19 cellular contexts compared by ENCODE assay signal in the genomic region with DNA sequence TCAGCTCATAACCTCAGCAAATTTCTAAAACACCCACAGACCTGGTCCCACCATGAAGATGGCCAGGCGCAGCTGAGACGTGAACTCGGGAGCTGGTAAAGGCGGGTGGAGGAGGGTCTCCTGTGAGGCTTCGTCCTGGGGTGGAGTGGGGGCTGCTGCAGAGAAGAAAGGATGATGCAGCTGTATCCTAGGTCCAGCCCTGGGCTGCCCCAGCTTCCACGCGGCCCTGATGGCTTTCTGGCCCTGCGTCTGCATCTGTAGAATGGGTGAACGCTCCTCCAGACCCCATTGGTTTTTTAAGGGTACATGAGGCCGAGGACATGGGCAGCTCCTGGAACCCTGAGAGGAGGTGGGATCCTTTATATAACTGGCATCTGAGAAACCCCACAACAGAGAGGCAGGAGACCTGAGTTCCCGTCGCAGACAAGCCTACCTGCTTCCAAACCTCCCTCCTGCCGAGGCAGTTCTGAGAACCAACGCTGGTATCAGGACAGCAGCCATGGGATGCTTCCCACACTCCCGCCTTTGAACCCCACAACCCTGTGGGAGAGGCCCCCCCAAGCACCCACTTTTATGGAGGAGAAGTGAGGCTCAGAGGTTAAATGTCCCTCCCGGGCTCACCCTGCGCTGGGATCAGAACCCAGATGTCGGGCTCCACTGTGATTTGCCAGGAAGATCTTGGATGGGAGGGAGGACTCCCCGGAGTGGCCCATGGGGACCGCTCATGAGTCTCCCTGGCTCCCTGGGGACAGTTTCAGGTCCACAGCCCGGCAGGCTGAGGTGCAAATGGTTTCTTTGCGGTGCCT. TPM values are rescaled to one million over a fixed set of nuclear protein-coding genes. Genes with fewer than 3 reads are reported as not detected.
DNase-seq lines count a peak whose midpoint lies in the region; ATAC-seq, FAIRE-seq and TF ChIP-seq lines count a peak whose summit lies in the region.
"Had no signal": no experiment of that assay in that cellular context is flagged by ENCODE, and none has a peak within 500 bp of the region (broad histone marks: within the 10 kb centered on the region; RNA-seq: fewer than 3 reads in every experiment).

No MANE protein-coding gene starts in this region.

- H3K4me1 ChIP-seq in H9 (ENCODE audit: insufficient read depth, low read length), result no peaks in the 10 kb centered on the region
- H3K4me1 ChIP-seq in HepG2 (ENCODE audit: insufficient read depth, low read length), result no peaks in the 10 kb centered on the region
- H3K4me1 ChIP-seq in upper lobe of left lung, result no peaks in the 10 kb centered on the region

- ATAC-seq in HepG2 (no peak), upper lobe of left lung (ENCODE audit: low FRiP score in 2 of 2) (no peak)

- no peak overlapping the region for H3K4me3 ChIP-seq in HepG2 (replicated peaks in 1 of 3; ENCODE audit: insufficient read depth in 1 of 3, low read depth in 2 of 3, low read length in 3 of 3)
- H3K4me3 ChIP-seq in upper lobe of left lung, result no peak overlapping the region
- H3K4me3 ChIP-seq: MG63 had no signal

- peaks cover 12 to 14% of the 10 kb centered on the region in 2 experiments for H3K9me3 Mint-ChIP-seq in H9
- no peaks in the 10 kb centered on the region for H3K9me3 Mint-ChIP-seq in activated T-helper 2 cell treated with anti-CD3 and anti-CD28 coated beads, Interferon-gamma antibody, Interleukin-2, Interleukin-4, amounts not matched to agents 10 μg/mL and 5 μg/mL and 100 μg/mL, durations not matched to agents 14 hours and 24 hours and 36 hours

- H3K56ac ChIP-seq in H9 (ENCODE audit: insufficient read length, low read depth, low read length), result no peak overlapping the region

- no peak overlapping the region for H2BK12ac ChIP-seq in H9 (ENCODE audit: insufficient read length, low read depth, low read length)

- no peaks in the 10 kb centered on the region for H3K36me3 ChIP-seq in HepG2 (replicated peaks in 1 of 2; ENCODE audit: control insufficient read depth in 1 of 2, insufficient read depth in 2 of 2, low read length in 2 of 2)
- no peaks in the 10 kb centered on the region for H3K36me3 ChIP-seq in upper lobe of left lung
- H3K36me3 ChIP-seq: MG63 had no signal

- no peak overlapping the region for H3K4me3 Mint-ChIP-seq in H9
- H3K4me3 Mint-ChIP-seq in activated T-helper 2 cell treated with anti-CD3 and anti-CD28 coated beads, Interferon-gamma antibody, Interleukin-2, Interleukin-4, amounts not matched to agents 10 μg/mL and 5 μg/mL and 100 μg/mL, durations not matched to agents 14 hours and 24 hours and 36 hours (ENCODE audit: low read depth), result no peak overlapping the region
- H3K4me3 Mint-ChIP-seq: CD4-positive, CD25-positive, alpha-beta regulatory T cell had no signal

- H3K27ac ChIP-seq in H9 (ENCODE audit: insufficient read length, low read depth, low read length) (no peak overlapping the region), HepG2 (ENCODE audit: extremely low read length, insufficient read depth, low read length) (no peak overlapping the region), upper lobe of left lung (no peak overlapping the region)

- H3K27me3 ChIP-seq in H9 (ENCODE audit: insufficient read depth, low read length) (no peaks in the 10 kb centered on the region), HepG2 (ENCODE audit: control insufficient read depth in 1 of 2, insufficient read depth in 2 of 2, low read length in 2 of 2) (peaks cover 13 to 30% of the 10 kb centered on the region in 2 experiments; a peak in 4 of 5 replicates), upper lobe of left lung (no peaks in the 10 kb centered on the region)
- H3K27me3 ChIP-seq: MG63 had no signal

- no peak overlapping the region for H3K23ac ChIP-seq in H9 (ENCODE audit: insufficient read length, low read depth, low read length)

- no TSS peak for BruUV-seq in HepG2 (replicated peaks; lab: Mats Ljungman, UMichigan)

- no peak overlapping the region for H4K91ac ChIP-seq in H9 (ENCODE audit: insufficient read length, low read depth, low read length)

- no peak overlapping the region for H2BK15ac ChIP-seq in H9 (ENCODE audit: low read depth, low read length)

- H3K9ac ChIP-seq in H9 (ENCODE audit: extremely low read depth, insufficient read length, low read length) (no peak overlapping the region), HepG2 (ENCODE audit: insufficient read depth, low read depth, low read length) (no peak overlapping the region)

- H4K20me1 ChIP-seq in H9 (ENCODE audit: control insufficient read depth, insufficient read depth, insufficient read length), result no peaks in the 10 kb centered on the region
- H4K20me1 ChIP-seq in HepG2 (ENCODE audit: insufficient read depth, low read length), result no peaks in the 10 kb centered on the region

- CTCF ChIA-PET in HepG2 (lab: Yijun Ruan, JAX; ENCODE audit: low intra/inter-chr PET ratio, low total read pairs), result no interaction called here

- H3K14ac ChIP-seq in H9 (ENCODE audit: insufficient read depth, low read length), result no peak overlapping the region

- no peak for TF ChIP-seq CTCF in H9 (conservative IDR thresholded peaks at IDR 0.05)
- no peak for TF ChIP-seq CTCF in HepG2 (CRISPR knock-in tag; IDR thresholded peaks at IDR 0.05)
- no peak for TF ChIP-seq CTCF in upper lobe of left lung (IDR thresholded peaks at IDR 0.05)

- no peak overlapping the region for H3K4ac ChIP-seq in H9 (ENCODE audit: low read depth, low read length)

- TF ChIP-seq POLR2A in HepG2 (IDR thresholded peaks at IDR 0.05; ENCODE audit: insufficient read depth in 1 of 2, low read depth in 2 of 2, low read length in 2 of 2) (no peak), upper lobe of left lung (IDR thresholded peaks at IDR 0.05) (no peak)

- in situ Hi-C loops in HepG2 (cut with HindIII; ENCODE audit: extremely low pct_ligation_motif_present, low pct_unique_long_range_greater_than_20kb), result no loop called here

- intact Hi-C loops in HepG2 (cut with micrococcal nuclease; ENCODE audit: unreplicated experiment) (no loop called here), posterior vena cava (cut with DNase I) (no loop called here)
- intact Hi-C loops in activated T-helper 2 cell treated with anti-CD3 and anti-CD28 coated beads, Interferon-gamma antibody, Interleukin-2, Interleukin-4, amounts not matched to agents 10 μg/mL and 5 μg/mL and 100 μg/mL, durations not matched to agents 14 hours and 24 hours and 36 hours (cut with micrococcal nuclease), result no loop called here

- H3K36me3 Mint-ChIP-seq in H9 (ENCODE audit: insufficient read depth in 1 of 3, low read depth in 3 of 3), result peaks cover 3 to 13% (median 6%) of the 10 kb centered on the region in 3 experiments; a peak in 6 of 7 replicates
- H3K36me3 Mint-ChIP-seq in activated T-helper 2 cell treated with anti-CD3 and anti-CD28 coated beads, Interferon-gamma antibody, Interleukin-2, Interleukin-4, amounts not matched to agents 10 μg/mL and 5 μg/mL and 100 μg/mL, durations not matched to agents 14 hours and 24 hours and 36 hours (ENCODE audit: low read depth), result no peaks in the 10 kb centered on the region
- H3K36me3 Mint-ChIP-seq: CD4-positive, CD25-positive, alpha-beta regulatory T cell had no signal

- no peaks in the 10 kb centered on the region for H3K79me2 ChIP-seq in H9 (ENCODE audit: insufficient read depth, low read length)
- H3K79me2 ChIP-seq in HepG2 (ENCODE audit: insufficient read depth, low read length), result no peaks in the 10 kb centered on the region

- no peak overlapping the region for H2AK5ac ChIP-seq in H9 (ENCODE audit: insufficient read length, low read length)

- no peak for FAIRE-seq in HepG2 (lab: Jason Lieb, UNC)
- FAIRE-seq: D721Med, H1 had no signal

- no peaks in the 10 kb centered on the region for H3K79me1 ChIP-seq in H9 (ENCODE audit: insufficient read depth, low read depth, low read length, poor library complexity, severe bottlenecking)

- DNase-seq in D341Med (ENCODE audit: low spot score), result peak; percentile 16
- peak; percentile 19 for DNase-seq in H9
- no peak for DNase-seq in HepG2 (ENCODE audit: low spot score)
- DNase-seq in posterior vena cava (ENCODE audit: low spot score), result peak; percentile 66
- no peak for DNase-seq in upper lobe of left lung
- DNase-seq in stimulated activated CD4-positive, alpha-beta T cell treated with anti-CD3 and anti-CD28 coated beads, Interleukin-4, amount 100 ng/mL, for 24 hours, result no peak
- DNase-seq in kidney tubule cell (ENCODE audit: low spot score), result no peak
- no peak for DNase-seq in activated T-helper 2 cell treated with anti-CD3 and anti-CD28 coated beads, Interferon-gamma antibody, Interleukin-2, Interleukin-4, amounts not matched to agents 10 μg/mL and 5 μg/mL and 100 μg/mL, durations not matched to agents 14 hours and 24 hours and 36 hours (ENCODE audit: low spot score)
- DNase-seq: ACHN; CD4-positive, CD25-positive, alpha-beta regulatory T cell; DND-41; GDM1; MG63; NCI-H1105; NCI-H1694 treated with DMSO at 0.1 percent for 48 hours; NCI-H69; NK-92 treated with Interleukin-12 subunit alpha and Interleukin-12 subunit beta, amount 100 ng/mL, for 24 hours had no signal

- no peak overlapping the region for H2BK120ac ChIP-seq in H9 (ENCODE audit: low read depth, low read length, poor library complexity, severe bottlenecking)

- H3K4me1 Mint-ChIP-seq in H9, result peaks cover under 1 to 4% of the 10 kb centered on the region in 2 experiments; a peak in 3 of 4 replicates
- H3K4me1 Mint-ChIP-seq in activated T-helper 2 cell treated with anti-CD3 and anti-CD28 coated beads, Interferon-gamma antibody, Interleukin-2, Interleukin-4, amounts not matched to agents 10 μg/mL and 5 μg/mL and 100 μg/mL, durations not matched to agents 14 hours and 24 hours and 36 hours (ENCODE audit: low read depth), result no peaks in the 10 kb centered on the region
- H3K4me1 Mint-ChIP-seq: CD4-positive, CD25-positive, alpha-beta regulatory T cell had no signal

- H3K27me3 Mint-ChIP-seq in H9 (ENCODE audit: low read depth), result peaks cover 4% of the 10 kb centered on the region; the same call in 1 of the 2 replicates
- peaks cover 2% of the 10 kb centered on the region for H3K27me3 Mint-ChIP-seq in activated T-helper 2 cell treated with anti-CD3 and anti-CD28 coated beads, Interferon-gamma antibody, Interleukin-2, Interleukin-4, amounts not matched to agents 10 μg/mL and 5 μg/mL and 100 μg/mL, durations not matched to agents 14 hours and 24 hours and 36 hours (ENCODE audit: low read depth)
- H3K27me3 Mint-ChIP-seq: CD4-positive, CD25-positive, alpha-beta regulatory T cell had no signal

- no peak overlapping the region for H3K4me2 ChIP-seq in H9 (ENCODE audit: insufficient read depth, insufficient read length, low read length)
- H3K4me2 ChIP-seq in HepG2 (ENCODE audit: low read depth, low read length), result no peak overlapping the region

- H3T11ph ChIP-seq in H9 (ENCODE audit: low read length), result no peak overlapping the region

- POLR2A ChIA-PET in HepG2 (lab: Yijun Ruan, JAX), result no interaction called here

- H3K18ac ChIP-seq in H9 (ENCODE audit: insufficient read length, low read depth, low read length), result no peak overlapping the region

- TF ChIP-seq EP300 in HepG2 (IDR thresholded peaks at IDR 0.05; ENCODE audit: low read depth in 2 of 2, low read length in 2 of 2), result no peak
- no peak for TF ChIP-seq EP300 in HepG2 (CRISPR knock-in tag; IDR thresholded peaks at IDR 0.05; ENCODE audit: borderline replicate concordance)
- no peak for TF ChIP-seq EP300 in upper lobe of left lung (IDR thresholded peaks at IDR 0.05)

- H2BK20ac ChIP-seq in H9 (ENCODE audit: low read depth, low read length, poor library complexity, severe bottlenecking), result no peak overlapping the region

- no peak overlapping the region for H4K5ac ChIP-seq in H9 (ENCODE audit: insufficient read length, low read depth, low read length)

- no peak for TF ChIP-seq RAD21 in HepG2 (CRISPR knock-in tag; IDR thresholded peaks at IDR 0.05)

- H3K23me2 ChIP-seq in H9 (ENCODE audit: insufficient read length, low read depth, low read length, poor library complexity, severe bottlenecking), result no peaks in the 10 kb centered on the region

- H2AFZ ChIP-seq in H9 (ENCODE audit: low read length), result no peak overlapping the region
- H2AFZ ChIP-seq in HepG2 (ENCODE audit: low read length), result no peak overlapping the region

- no CpG with 5 or more reads among the region's 22 CpGs for WGBS in H9 (ENCODE audit: extremely low coverage, insufficient read length, low lambda C conversion rate)
- WGBS in HepG2 (ENCODE audit: low lambda C conversion rate), result 38% methylated on average over 5 of the region's 22 CpGs
- 81 to 95% methylated on average over 11 to 20 of the region's 22 CpGs for WGBS in upper lobe of left lung, 2 donors

- H4K8ac ChIP-seq in H9 (replicated peaks; ENCODE audit: insufficient read length, low read depth, low read length), result no peak overlapping the region

- H3K9me3 ChIP-seq in H9 (ENCODE audit: control insufficient read depth, low read depth, low read length) (no peaks in the 10 kb centered on the region), HepG2 (ENCODE audit: low read length) (no peaks in the 10 kb centered on the region), upper lobe of left lung (no peaks in the 10 kb centered on the region)
- H3K9me3 ChIP-seq: MG63 had no signal

- H3K27ac Mint-ChIP-seq in H9, result peak overlapping the region in 1 of 3 experiments; percentile 65; a peak in 1 of 7 replicates
- no peak overlapping the region for H3K27ac Mint-ChIP-seq in activated T-helper 2 cell treated with anti-CD3 and anti-CD28 coated beads, Interferon-gamma antibody, Interleukin-2, Interleukin-4, amounts not matched to agents 10 μg/mL and 5 μg/mL and 100 μg/mL, durations not matched to agents 14 hours and 24 hours and 36 hours
- H3K27ac Mint-ChIP-seq: CD4-positive, CD25-positive, alpha-beta regulatory T cell had no signal

- no peak overlapping the region for H2BK5ac ChIP-seq in H9 (ENCODE audit: insufficient read length, low read length)

RNA-seq across cellular contexts. Expression of a gene that starts 55.2 kb away (rescaled TPM):
- not detected in 2 replicates for total RNA-seq in H9 (2021)
- not detected in 2 replicates for total RNA-seq in HepG2 (2016; rRNA removed; fragmentation: Illumina TruSeq; extraction: Trizol)
- not detected in 2 replicates for total RNA-seq in HepG2 (2016; cell fraction: cytosol; rRNA removed; fragmentation: Illumina TruSeq; extraction: Trizol; ENCODE audit: low read depth)
- not detected in 2 replicates for total RNA-seq in HepG2 (2016; cell fraction: insoluble cytoplasmic fraction; rRNA removed; fragmentation: Illumina TruSeq; extraction: Trizol)
- not detected in 2 replicates for total RNA-seq in HepG2 (2016; cell fraction: membrane; rRNA removed; fragmentation: Illumina TruSeq; extraction: Trizol)
- not detected in 2 replicates for total RNA-seq in HepG2 (2016; cell fraction: nucleus; rRNA removed; fragmentation: Illumina TruSeq; extraction: Trizol)
- not detected in 2 replicates for polyA plus RNA-seq in HepG2 (2011; rRNA removed)
- polyA plus RNA-seq in HepG2 (2011; cell fraction: cytosol; rRNA removed), result not detected in 2 replicates
- polyA plus RNA-seq in HepG2 (2011; cell fraction: nucleus; rRNA removed), result not detected in 2 replicates
- not detected in 2 replicates for polyA plus RNA-seq in HepG2 (2012)
- polyA plus RNA-seq in HepG2 (2016; cell fraction: cytosol; fragmentation: Illumina TruSeq; extraction: Trizol; ENCODE audit: low read depth), result not detected in 2 replicates
- not detected in 2 replicates for polyA plus RNA-seq in HepG2 (2016; cell fraction: insoluble cytoplasmic fraction; fragmentation: Illumina TruSeq; extraction: Trizol; ENCODE audit: low read depth)
- polyA plus RNA-seq in HepG2 (2016; cell fraction: membrane; fragmentation: Illumina TruSeq; extraction: Trizol; ENCODE audit: low read depth), result not detected in 2 replicates
- not detected in 2 replicates for polyA plus RNA-seq in HepG2 (2016; cell fraction: nucleus; fragmentation: Illumina TruSeq; extraction: Trizol; ENCODE audit: insufficient read depth, low read depth)
- polyA minus RNA-seq in HepG2 (2011; rRNA and poly(A)+ RNA removed; ENCODE audit: low replicate concordance), result not detected in 2 replicates
- not detected in 2 replicates for polyA minus RNA-seq in HepG2 (2011; cell fraction: cytosol; rRNA and poly(A)+ RNA removed)
- polyA minus RNA-seq in HepG2 (2011; cell fraction: nucleus; rRNA and poly(A)+ RNA removed), result not detected in 2 replicates
- not detected for total RNA-seq in posterior vena cava
- not detected for total RNA-seq in upper lobe of left lung
- not detected in 2 replicates for total RNA-seq in activated T-helper 2 cell treated with anti-CD3 and anti-CD28 coated beads, Interferon-gamma antibody, Interleukin-2, Interleukin-4, amounts not matched to agents 10 μg/mL and 5 μg/mL and 100 μg/mL, durations not matched to agents 14 hours and 24 hours and 36 hours
- total RNA-seq: CD4-positive, CD25-positive, alpha-beta regulatory T cell; H1 had no signal
- polyA plus RNA-seq: CD4-positive, CD25-positive, alpha-beta regulatory T cell; H1 had no signal

Comparison
In these comparisons a context has a peak if more than half of its experiments do, and no peak if none do; other contexts are left out.
1. DNase-seq: peak in D341Med (single experiment), H9 (single experiment) and posterior vena cava (single experiment); none in HepG2 (single experiment), upper lobe of left lung (0 of 2), stimulated activated CD4-positive, alpha-beta T cell treated with anti-CD3 and anti-CD28 coated beads, Interleukin-4, amount 100 ng/mL, for 24 hours (single experiment), kidney tubule cell (single experiment) and activated T-helper 2 cell treated with anti-CD3 and anti-CD28 coated beads, Interferon-gamma antibody, Interleukin-2, Interleukin-4, amounts not matched to agents 10 μg/mL and 5 μg/mL and 100 μg/mL, durations not matched to agents 14 hours and 24 hours and 36 hours (single experiment).